ENCODE assay signal across 1 cellular context in the genomic region with DNA sequence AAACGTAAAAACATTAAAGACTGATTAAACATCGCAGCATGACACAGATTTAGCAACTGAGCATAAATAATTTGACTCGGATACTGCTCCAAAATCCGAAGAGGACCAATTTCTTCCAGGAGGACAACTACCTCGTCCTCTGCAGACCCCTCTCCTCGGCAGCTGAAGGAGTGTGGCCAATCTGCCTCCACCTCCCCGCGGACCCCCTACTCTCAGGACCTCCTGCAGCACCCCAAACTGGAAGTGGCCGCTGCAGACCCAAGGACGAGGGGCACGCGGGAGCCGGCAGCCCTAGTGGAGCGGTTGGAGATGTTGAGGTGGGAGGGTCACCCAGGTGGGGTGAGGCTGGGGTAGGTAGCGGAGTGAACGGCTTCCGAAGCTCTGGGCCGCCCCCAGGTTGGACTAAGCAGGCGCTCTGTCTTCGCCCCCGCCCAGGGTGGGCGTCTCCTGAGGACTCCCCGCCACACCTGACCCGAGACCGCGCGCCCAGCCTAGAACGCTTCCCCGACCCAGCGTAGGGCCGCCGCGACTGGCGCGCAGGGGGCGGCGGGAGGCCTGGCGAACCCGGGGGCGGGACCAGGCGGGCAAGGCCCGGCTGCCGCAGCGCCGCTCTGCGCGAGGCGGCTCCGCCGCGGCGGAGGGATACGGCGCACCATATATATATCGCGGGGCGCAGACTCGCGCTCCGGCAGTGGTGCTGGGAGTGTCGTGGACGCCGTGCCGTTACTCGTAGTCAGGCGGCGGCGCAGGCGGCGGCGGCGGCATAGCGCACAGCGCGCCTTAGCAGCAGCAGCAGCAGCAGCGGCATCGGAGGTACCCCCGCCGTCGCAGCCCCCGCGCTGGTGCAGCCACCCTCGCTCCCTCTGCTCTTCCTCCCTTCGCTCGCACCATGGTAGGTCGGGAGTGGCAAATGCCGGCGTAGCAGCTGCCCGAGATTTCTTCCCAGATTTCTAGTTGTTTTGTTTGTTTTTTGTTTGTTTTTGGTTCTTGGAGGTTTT.
A peak's percentile ranks its signal among the peaks of the same experiment; 100 is the strongest.
TF ChIP-seq lines count a peak whose summit lies in the region.

Gene CALM1, plus strand, starts transcription at position 688 of the 998 bp plus-strand sequence. Its CDS starts 202 bp downstream, at position 890.

TF ChIP-seq in WTC11, 78 proteins besides CTCF, POLR2A, EP300 and RAD21 (continued from another document):
- TF ChIP-seq HMGXB4 (CRISPR knock-in tag; IDR thresholded peaks at IDR 0.05) (0 out of 2 replicates have a peak, but pooled peaks have one; percentile 55), NFE2L1 (CRISPR knock-in tag; IDR thresholded peaks at IDR 0.05) (peak; percentile 77; the same call in 1 of the 2 replicates), SOX15 (CRISPR knock-in tag; IDR thresholded peaks at IDR 0.05) (peak; percentile 80; the same call in 1 of the 2 replicates), FOXJ3 (CRISPR knock-in tag; IDR thresholded peaks at IDR 0.05; ENCODE audit: borderline replicate concordance) (no peak), CREB1 (CRISPR knock-in tag; IDR thresholded peaks at IDR 0.05) (no peak), MYBL2 (CRISPR knock-in tag; IDR thresholded peaks at IDR 0.05) (peak; percentile 68; the same call in 1 of the 2 replicates), USF2 (CRISPR knock-in tag; IDR thresholded peaks at IDR 0.05) (peak; percentile 33), RELA (CRISPR knock-in tag; IDR thresholded peaks at IDR 0.05; ENCODE audit: borderline replicate concordance) (0 out of 2 replicates have a peak, but pooled peaks have one; percentile 22), ELF4 (CRISPR knock-in tag; IDR thresholded peaks at IDR 0.05; ENCODE audit: low read depth) (no peak), NFYB (CRISPR knock-in tag; conservative IDR thresholded peaks at IDR 0.05; ENCODE audit: low read depth) (peak; percentile 3; the same call in 1 of the 2 replicates), SMAD3 (CRISPR knock-in tag; IDR thresholded peaks at IDR 0.05; ENCODE audit: borderline replicate concordance) (no peak)
- TF ChIP-seq, protein P1, sequence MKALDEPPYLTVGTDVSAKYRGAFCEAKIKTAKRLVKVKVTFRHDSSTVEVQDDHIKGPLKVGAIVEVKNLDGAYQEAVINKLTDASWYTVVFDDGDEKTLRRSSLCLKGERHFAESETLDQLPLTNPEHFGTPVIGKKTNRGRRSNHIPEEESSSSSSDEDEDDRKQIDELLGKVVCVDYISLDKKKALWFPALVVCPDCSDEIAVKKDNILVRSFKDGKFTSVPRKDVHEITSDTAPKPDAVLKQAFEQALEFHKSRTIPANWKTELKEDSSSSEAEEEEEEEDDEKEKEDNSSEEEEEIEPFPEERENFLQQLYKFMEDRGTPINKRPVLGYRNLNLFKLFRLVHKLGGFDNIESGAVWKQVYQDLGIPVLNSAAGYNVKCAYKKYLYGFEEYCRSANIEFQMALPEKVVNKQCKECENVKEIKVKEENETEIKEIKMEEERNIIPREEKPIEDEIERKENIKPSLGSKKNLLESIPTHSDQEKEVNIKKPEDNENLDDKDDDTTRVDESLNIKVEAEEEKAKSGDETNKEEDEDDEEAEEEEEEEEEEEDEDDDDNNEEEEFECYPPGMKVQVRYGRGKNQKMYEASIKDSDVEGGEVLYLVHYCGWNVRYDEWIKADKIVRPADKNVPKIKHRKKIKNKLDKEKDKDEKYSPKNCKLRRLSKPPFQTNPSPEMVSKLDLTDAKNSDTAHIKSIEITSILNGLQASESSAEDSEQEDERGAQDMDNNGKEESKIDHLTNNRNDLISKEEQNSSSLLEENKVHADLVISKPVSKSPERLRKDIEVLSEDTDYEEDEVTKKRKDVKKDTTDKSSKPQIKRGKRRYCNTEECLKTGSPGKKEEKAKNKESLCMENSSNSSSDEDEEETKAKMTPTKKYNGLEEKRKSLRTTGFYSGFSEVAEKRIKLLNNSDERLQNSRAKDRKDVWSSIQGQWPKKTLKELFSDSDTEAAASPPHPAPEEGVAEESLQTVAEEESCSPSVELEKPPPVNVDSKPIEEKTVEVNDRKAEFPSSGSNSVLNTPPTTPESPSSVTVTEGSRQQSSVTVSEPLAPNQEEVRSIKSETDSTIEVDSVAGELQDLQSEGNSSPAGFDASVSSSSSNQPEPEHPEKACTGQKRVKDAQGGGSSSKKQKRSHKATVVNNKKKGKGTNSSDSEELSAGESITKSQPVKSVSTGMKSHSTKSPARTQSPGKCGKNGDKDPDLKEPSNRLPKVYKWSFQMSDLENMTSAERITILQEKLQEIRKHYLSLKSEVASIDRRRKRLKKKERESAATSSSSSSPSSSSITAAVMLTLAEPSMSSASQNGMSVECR (CRISPR knock-in tag; IDR thresholded peaks at IDR 0.05; ENCODE audit: borderline replicate concordance), result peak; percentile 87; the same call in 1 of the 2 replicates
